Comparison of ENCODE assay signal across 9 cellular contexts in genomic region chr19:49767380-49767779, GRCh38. TPM values are rescaled to one million over a fixed set of nuclear protein-coding genes. Genes with fewer than 3 reads are reported as not detected.
A peak's percentile ranks its signal among the peaks of the same experiment; 100 is the strongest.
DNase-seq lines count a peak whose midpoint lies in the region; ATAC-seq, FAIRE-seq and TF ChIP-seq lines count a peak whose summit lies in the region.
"Had no signal": no experiment of that assay in that cellular context is flagged by ENCODE, and none has a peak within 500 bp of the region (broad histone marks: within the 10 kb centered on the region; RNA-seq: fewer than 3 reads in every experiment).

No MANE protein-coding gene starts in this region.

- TF ChIP-seq EP300 in K562 (IDR thresholded peaks at IDR 0.05; ENCODE audit: low read length): no peak

- TF ChIP-seq POLR2A in K562 (conservative IDR thresholded peaks at IDR 0.05) (no peak), vagina (IDR thresholded peaks at IDR 0.05) (no peak)

- no peak overlapping the region for H2AFZ ChIP-seq in K562 (ENCODE audit: low read depth, low read length)

- WGBS in K562 (ENCODE audit: insufficient coverage, low coverage, missing lambda C conversion rate): under 1% methylated on average over 9 of the region's 9 CpGs
- 0 to 3% methylated on average over 9 of the region's 9 CpGs for WGBS in lung, 2 donors

- H3K79me2 ChIP-seq in K562 (ENCODE audit: control insufficient read depth, insufficient read depth, low read length): peaks cover 52% of the 10 kb centered on the region

- DNase-seq in right atrium auricular region (ENCODE audit: low spot score) (no peak), left ventricle myocardium superior (no peak), K562 (ENCODE audit: extremely low read depth in 1 of 4, low spot score in 3 of 4) (no peak), lung (ENCODE audit: low spot score) (no peak), vagina (ENCODE audit: extremely low spot score in 2 of 2) (no peak), NCI-H446 treated with DMSO at 0.1 percent for 48 hours (lab: John Stamatoyannopoulos, UW) (no peak), T1000 (lab: John Stamatoyannopoulos, UW) (no peak), G401 (ENCODE audit: low spot score) (no peak)

- no peak for FAIRE-seq in K562 (lab: Jason Lieb, UNC)

- H3K36me3 ChIP-seq in right atrium auricular region (no peaks in the 10 kb centered on the region), K562 (ENCODE audit: control insufficient read depth, insufficient read depth, low read length) (peaks cover 31% of the 10 kb centered on the region), lung (ENCODE audit: control insufficient read depth in 2 of 2, insufficient read depth in 2 of 2, low read length in 2 of 2) (peaks cover 0 to 2% of the 10 kb centered on the region in 2 donors), vagina (no peaks in the 10 kb centered on the region)

- in situ Hi-C loops in K562 (cut with MboI) (no loop called here), G401 (cut with HindIII; ENCODE audit: low sequenced_read_pairs) (no loop called here)

- H3K27me3 ChIP-seq in right atrium auricular region (no peaks in the 10 kb centered on the region), K562 (ENCODE audit: control insufficient read depth in 2 of 2, insufficient read depth in 2 of 2, low read length in 2 of 2) (no peaks in the 10 kb centered on the region), lung (ENCODE audit: control insufficient read depth, insufficient read depth) (no peaks in the 10 kb centered on the region), vagina (no peaks in the 10 kb centered on the region)

- H3K27ac ChIP-seq in right atrium auricular region (peak overlapping the region; percentile 90 to 92), K562 (ENCODE audit: extremely low read depth, low read depth, low read length) (peak overlapping the region; percentile 84), lung (ENCODE audit: low read depth in 1 of 2, low read length in 1 of 2) (peak overlapping the region; percentile 17 to 89), vagina (peak overlapping the region; percentile 72)

- H3K9ac ChIP-seq in K562 (ENCODE audit: insufficient read depth in 1 of 2, low read depth in 2 of 2, low read length in 2 of 2): peak overlapping the region; percentile 90 to 95

- ATAC-seq in left ventricle myocardium superior (no peak), K562 (no peak), lung (ENCODE audit: insufficient read depth, low FRiP score) (no peak)

- TF ChIP-seq CTCF in right atrium auricular region (IDR thresholded peaks at IDR 0.05): no peak
- TF ChIP-seq CTCF in K562 (IDR thresholded peaks at IDR 0.05 in 2 of 3, conservative IDR thresholded peaks at IDR 0.05 in 1 of 3; ENCODE audit: insufficient read depth in 2 of 3, low read depth in 1 of 3, low read length in 3 of 3): no peak
- no peak for TF ChIP-seq CTCF in lung (IDR thresholded peaks at IDR 0.05; ENCODE audit: control extremely low read depth, extremely low read depth)
- no peak for TF ChIP-seq CTCF in vagina (IDR thresholded peaks at IDR 0.05)

- H3K4me2 ChIP-seq in K562 (ENCODE audit: insufficient read depth, low read length): peak overlapping the region; percentile 93

- H3K9me3 ChIP-seq in right atrium auricular region (no peaks in the 10 kb centered on the region), K562 (replicated peaks; ENCODE audit: control insufficient read depth, insufficient read depth, low read depth, low read length) (no peaks in the 10 kb centered on the region), lung (ENCODE audit: control insufficient read depth in 2 of 2, insufficient read depth in 1 of 2, low read length in 1 of 2) (no peaks in the 10 kb centered on the region), vagina (no peaks in the 10 kb centered on the region)

- peak overlapping the region; percentile 90 for H3K4me3 ChIP-seq in right atrium auricular region
- H3K4me3 ChIP-seq in K562: peak overlapping the region; percentile 98
- peak overlapping the region; percentile 82 for H3K4me3 ChIP-seq in lung
- peak overlapping the region; percentile 66 to 81 for H3K4me3 ChIP-seq in vagina

- H3K4me1 ChIP-seq in right atrium auricular region (peaks cover 0 to 34% of the 10 kb centered on the region in 2 donors), K562 (replicated peaks in 1 of 2; ENCODE audit: control insufficient read depth in 2 of 2, insufficient read depth in 2 of 2, low read length in 2 of 2) (peaks cover 33 to 51% of the 10 kb centered on the region in 2 experiments), lung (ENCODE audit: control insufficient read depth in 2 of 2, insufficient read depth in 2 of 2, low read length in 2 of 2) (peaks cover 5% of the 10 kb centered on the region in 2 donors), vagina (peaks cover 31% of the 10 kb centered on the region)

- no peak for TF ChIP-seq RAD21 in K562 (CRISPR knock-in tag; conservative IDR thresholded peaks at IDR 0.05 in 1 of 2, IDR thresholded peaks at IDR 0.05 in 1 of 2)

- CTCF ChIA-PET in K562 (lab: Yijun Ruan, JAX; ENCODE audit: low intra/inter-chr PET ratio): no interaction called here

- POLR2A ChIA-PET in K562 (lab: Yijun Ruan, JAX): interaction anchor here (0.7 to 1.6 kb wide), 3 partner anchors 9 to 90 kb away, joined by 3 to 6 read pairs (median 4); no protein-coding TSS in a partner anchor

- no peaks in the 10 kb centered on the region for H3K9me1 ChIP-seq in K562 (ENCODE audit: control insufficient read depth, insufficient read depth, low read length)

- intact Hi-C loops in left ventricle myocardium superior (cut with micrococcal nuclease): no loop called here
- intact Hi-C loops in K562 (cut with micrococcal nuclease): loop anchor here (5.0 kb wide), 3 partner anchors 40 to 100 kb away; partner anchors contain the start of genes PNKP and PRMT1
- intact Hi-C loops in vagina (cut with DNase I): loop anchor here (5.0 kb wide), 2 partner anchors 40 to 110 kb away; partner anchors contain the start of genes AKT1S1 and TBC1D17

- H4K20me1 ChIP-seq in K562 (replicated peaks; ENCODE audit: control insufficient read depth, insufficient read depth, low read length): no peaks in the 10 kb centered on the region

- BruUV-seq in K562 (replicated peaks; lab: Mats Ljungman, UMichigan): no TSS peak

RNA-seq across cellular contexts. Expression of gene AP2A1, which starts 0.6 kb away (rescaled TPM):
- total RNA-seq in right atrium auricular region: 10 to 100 TPM; 72.5 to 97.3 TPM
- total RNA-seq in left ventricle myocardium superior: 73.1 TPM
- 142 and 352 TPM in 2 replicates for total RNA-seq in K562 (2011; cell fraction: chromatin; rRNA removed; ENCODE audit: low replicate concordance)
- 179 and 183 TPM in 2 replicates for total RNA-seq in K562 (2011; cell fraction: nucleolus; rRNA removed)
- total RNA-seq in K562 (2011; cell fraction: nucleoplasm; rRNA removed): 173 and 215 TPM in 2 replicates
- total RNA-seq in K562 (2014; rRNA removed): 77.6 and 109 TPM in 2 replicates
- total RNA-seq in K562 (2014; rRNA removed; fragmentation: Illumina TruSeq; extraction: Trizol): 21.5 and 23.4 TPM in 2 replicates
- total RNA-seq in K562 (2015; rRNA removed; fragmentation: Illumina TruSeq; extraction: Trizol): 29.1 and 31.8 TPM in 2 replicates
- total RNA-seq in K562 (2021): 138 and 150 TPM in 2 replicates
- 31.9 and 75.2 TPM in 2 replicates for polyA plus RNA-seq in K562 (2011; rRNA removed)
- 57.0 and 118 TPM in 2 replicates for polyA plus RNA-seq in K562 (2011; cell fraction: cytosol; rRNA removed)
- 98.4 and 141 TPM in 2 replicates for polyA plus RNA-seq in K562 (2011; cell fraction: nucleus; rRNA removed)
- polyA plus RNA-seq in K562 (2012): 97.7 and 117 TPM in 2 replicates
- polyA plus RNA-seq in K562 (2014; fragmentation: Illumina TruSeq; extraction: Trizol): 47.0 and 81.3 TPM in 2 replicates
- 1 to 10 TPM in 1 of 2 experiments, under 1 TPM in 1; 0.55 to 1.5 TPM for polyA plus RNA-seq in K562 (2014; fragmentation: Nextera tagmentation; extraction: Ambion mirVana)
- polyA plus RNA-seq in K562 (2014; rRNA removed): 89.6 and 91.9 TPM in 2 replicates
- 65.8 and 75.2 TPM in 2 replicates for polyA minus RNA-seq in K562 (2011; rRNA and poly(A)+ RNA removed)
- polyA minus RNA-seq in K562 (2011; cell fraction: cytosol; rRNA and poly(A)+ RNA removed): 102 and 161 TPM in 2 replicates
- polyA minus RNA-seq in K562 (2011; cell fraction: nucleus; rRNA and poly(A)+ RNA removed): 54.4 and 66.2 TPM in 2 replicates
- total RNA-seq in lung: 10 to 100 TPM; 44.9 to 87.2 TPM
- 10 to 100 TPM; 31.5 to 64.0 TPM for polyA plus RNA-seq in lung
- total RNA-seq in vagina: 80.8 TPM
- total RNA-seq in G401 (2014; rRNA removed; shearing (Covaris generic)): 152 and 155 TPM in 2 replicates

RNA-seq across cellular contexts. Expression of gene TSKS, which starts 4.3 kb away (rescaled TPM):
- total RNA-seq in right atrium auricular region (under 1 TPM; 0.28 to 0.96 TPM), left ventricle myocardium superior (0.72 TPM), K562 (2014; rRNA removed) (3.3 and 4.5 TPM in 2 replicates), K562 (2014; rRNA removed; fragmentation: Illumina TruSeq; extraction: Trizol) (0.64 and 0.80 TPM in 2 replicates), K562 (2015; rRNA removed; fragmentation: Illumina TruSeq; extraction: Trizol) (1.2 and 1.3 TPM in 2 replicates), K562 (2021) (2.3 and 2.4 TPM in 2 replicates), lung (under 1 TPM; 0.23 to 0.83 TPM), vagina (1.2 TPM)
- 3.2 and 5.6 TPM in 2 replicates for total RNA-seq in K562 (2011; cell fraction: chromatin; rRNA removed; ENCODE audit: low replicate concordance)
- 4.0 and 5.0 TPM in 2 replicates for total RNA-seq in K562 (2011; cell fraction: nucleolus; rRNA removed)
- total RNA-seq in K562 (2011; cell fraction: nucleoplasm; rRNA removed): 2.4 TPM in 2 replicates
- polyA plus RNA-seq in K562 (2011; rRNA removed) (0.75 and 1.4 TPM in 2 replicates), K562 (2014; fragmentation: Illumina TruSeq; extraction: Trizol) (0.70 and 1.2 TPM in 2 replicates), K562 (2014; fragmentation: Nextera tagmentation; extraction: Ambion mirVana) (under 1 TPM; 0.14 to 0.35 TPM), K562 (2014; rRNA removed) (1.9 and 2.2 TPM in 2 replicates), lung (under 1 TPM; 0.56 to 0.65 TPM)
- polyA plus RNA-seq in K562 (2011; cell fraction: cytosol; rRNA removed): 1.0 and 1.6 TPM in 2 replicates
- 2.7 and 3.3 TPM in 2 replicates for polyA plus RNA-seq in K562 (2011; cell fraction: nucleus; rRNA removed)
- 2.9 and 4.5 TPM in 2 replicates for polyA plus RNA-seq in K562 (2012)
- 0.42 and 0.49 TPM in 2 replicates for polyA minus RNA-seq in K562 (2011; rRNA and poly(A)+ RNA removed)
- 0.86 and 1.0 TPM in 2 replicates for polyA minus RNA-seq in K562 (2011; cell fraction: cytosol; rRNA and poly(A)+ RNA removed)
- polyA minus RNA-seq in K562 (2011; cell fraction: nucleus; rRNA and poly(A)+ RNA removed): 1.4 and 2.2 TPM in 2 replicates
- 0.49 TPM in 1 of 2 replicates, not detected in the other for total RNA-seq in G401 (2014; rRNA removed; shearing (Covaris generic))
- total RNA-seq: glomerular endothelial cell had no signal

RNA-seq across cellular contexts. Expression of gene FUZ, which starts 45.7 kb away (rescaled TPM):
- total RNA-seq in right atrium auricular region: 10 to 100 TPM; 18.5 to 22.5 TPM
- total RNA-seq in left ventricle myocardium superior: 19.1 TPM
- total RNA-seq in K562 (2011; cell fraction: chromatin; rRNA removed; ENCODE audit: low replicate concordance): 5.3 and 13.3 TPM in 2 replicates
- total RNA-seq in K562 (2011; cell fraction: nucleolus; rRNA removed): 8.2 and 9.1 TPM in 2 replicates
- 8.2 and 8.4 TPM in 2 replicates for total RNA-seq in K562 (2011; cell fraction: nucleoplasm; rRNA removed)
- 6.6 and 10.6 TPM in 2 replicates for total RNA-seq in K562 (2014; rRNA removed)
- 1.9 and 3.5 TPM in 2 replicates for total RNA-seq in K562 (2014; rRNA removed; fragmentation: Illumina TruSeq; extraction: Trizol)
- total RNA-seq in K562 (2015; rRNA removed; fragmentation: Illumina TruSeq; extraction: Trizol): 2.9 and 3.8 TPM in 2 replicates
- total RNA-seq in K562 (2021): 6.7 and 7.6 TPM in 2 replicates
- 2.7 and 3.6 TPM in 2 replicates for polyA plus RNA-seq in K562 (2011; rRNA removed)
- polyA plus RNA-seq in K562 (2011; cell fraction: cytosol; rRNA removed): 4.8 and 5.7 TPM in 2 replicates
- 7.4 and 9.5 TPM in 2 replicates for polyA plus RNA-seq in K562 (2011; cell fraction: nucleus; rRNA removed)
- polyA plus RNA-seq in K562 (2012): 6.3 and 6.4 TPM in 2 replicates
- 3.2 and 4.5 TPM in 2 replicates for polyA plus RNA-seq in K562 (2014; fragmentation: Illumina TruSeq; extraction: Trizol)
- polyA plus RNA-seq in K562 (2014; fragmentation: Nextera tagmentation; extraction: Ambion mirVana): under 1 TPM in 1 of 2 experiments, not detected in 1; 0.17 TPM
- 4.7 and 11.5 TPM in 2 replicates for polyA plus RNA-seq in K562 (2014; rRNA removed)
- 2.0 and 2.2 TPM in 2 replicates for polyA minus RNA-seq in K562 (2011; rRNA and poly(A)+ RNA removed)
- polyA minus RNA-seq in K562 (2011; cell fraction: cytosol; rRNA and poly(A)+ RNA removed): 2.6 and 6.6 TPM in 2 replicates
- 1.2 and 3.7 TPM in 2 replicates for polyA minus RNA-seq in K562 (2011; cell fraction: nucleus; rRNA and poly(A)+ RNA removed)
- 10 to 100 TPM; 33.9 to 36.8 TPM for total RNA-seq in lung
- polyA plus RNA-seq in lung: 10 to 100 TPM; 18.4 to 26.5 TPM
- total RNA-seq in vagina: 11.5 TPM
- total RNA-seq in G401 (2014; rRNA removed; shearing (Covaris generic)): 33.9 and 38.6 TPM in 2 replicates

RNA-seq across cellular contexts. Expression of gene MED25, which starts 50.7 kb away (rescaled TPM):
- total RNA-seq in right atrium auricular region (10 to 100 TPM; 31.1 to 54.0 TPM), left ventricle myocardium superior (68.5 TPM), K562 (2014; rRNA removed) (19.3 and 30.1 TPM in 2 replicates), K562 (2014; rRNA removed; fragmentation: Illumina TruSeq; extraction: Trizol) (15.7 and 17.1 TPM in 2 replicates), K562 (2015; rRNA removed; fragmentation: Illumina TruSeq; extraction: Trizol) (14.5 and 16.0 TPM in 2 replicates), K562 (2021) (83.5 and 93.9 TPM in 2 replicates), lung (10 to 100 TPM; 43.6 to 75.2 TPM), vagina (25.0 TPM)
- 109 and 190 TPM in 2 replicates for total RNA-seq in K562 (2011; cell fraction: chromatin; rRNA removed; ENCODE audit: low replicate concordance)
- 97.8 and 99.2 TPM in 2 replicates for total RNA-seq in K562 (2011; cell fraction: nucleolus; rRNA removed)
- total RNA-seq in K562 (2011; cell fraction: nucleoplasm; rRNA removed): 109 and 111 TPM in 2 replicates
- polyA plus RNA-seq in K562 (2011; rRNA removed) (23.0 and 31.0 TPM in 2 replicates), K562 (2014; fragmentation: Illumina TruSeq; extraction: Trizol) (56.7 and 72.9 TPM in 2 replicates), K562 (2014; fragmentation: Nextera tagmentation; extraction: Ambion mirVana) (1 to 10 TPM; 4.1 to 4.4 TPM), K562 (2014; rRNA removed) (37.8 and 40.3 TPM in 2 replicates), lung (10 to 100 TPM; 42.6 to 52.6 TPM)
- 18.3 and 19.6 TPM in 2 replicates for polyA plus RNA-seq in K562 (2011; cell fraction: cytosol; rRNA removed)
- 111 and 131 TPM in 2 replicates for polyA plus RNA-seq in K562 (2011; cell fraction: nucleus; rRNA removed)
- 57.3 and 63.8 TPM in 2 replicates for polyA plus RNA-seq in K562 (2012)
- polyA minus RNA-seq in K562 (2011; rRNA and poly(A)+ RNA removed): 20.8 and 22.4 TPM in 2 replicates
- polyA minus RNA-seq in K562 (2011; cell fraction: cytosol; rRNA and poly(A)+ RNA removed): 35.9 and 50.9 TPM in 2 replicates
- polyA minus RNA-seq in K562 (2011; cell fraction: nucleus; rRNA and poly(A)+ RNA removed): 38.8 and 53.6 TPM in 2 replicates
- total RNA-seq in G401 (2014; rRNA removed; shearing (Covaris generic)): 30.2 and 44.7 TPM in 2 replicates
